Comparison of ENCODE assay signal across 1 cellular context in genomic region chr1:156768610-156769295, GRCh38.
TF ChIP-seq lines count a peak whose summit lies in the region.

No MANE protein-coding gene starts in this region.

TF ChIP-seq in H1, 55 proteins besides CTCF, POLR2A, EP300 and RAD21:
- TF ChIP-seq CHD1 (IDR thresholded peaks at IDR 0.05; ENCODE audit: low read depth, low read length) (no peak), ZNF274 (IDR thresholded peaks at IDR 0.05; ENCODE audit: borderline replicate concordance, extremely low read depth, low read length) (no peak), JUN (IDR thresholded peaks at IDR 0.05; ENCODE audit: low read depth, low read length) (no peak), PHF8 (conservative IDR thresholded peaks at IDR 0.05; ENCODE audit: low read depth, low read length) (no peak)
TF ChIP-seq in H1: peak in this region for 0.
